25 cellular contexts compared by ENCODE assay signal in genomic region chr13:97873398-97873797, GRCh38.
"Had no signal": no experiment of that assay in that cellular context is flagged by ENCODE, and none has a peak within 500 bp of the region (broad histone marks: within the 10 kb centered on the region; RNA-seq: fewer than 3 reads in every experiment).

No MANE protein-coding gene starts in this region.

- H3K4me1 ChIP-seq: esophagus squamous epithelium, gastrocnemius medialis, heart right ventricle, left lung, lower lobe of right lung had no signal

- H3K27ac ChIP-seq: coronary artery, dorsolateral prefrontal cortex, esophagus squamous epithelium, gastrocnemius medialis, heart right ventricle, left lung, lower lobe of right lung had no signal

- DNase-seq: dermis blood vessel endothelial cell; dorsolateral prefrontal cortex; effector CD4-positive, alpha-beta T cell; effector memory CD4-positive, alpha-beta T cell; esophagus squamous epithelium; foreskin fibroblast; foreskin melanocyte; gastrocnemius medialis; glutamatergic neuron; head of caudate nucleus; heart right ventricle; hippocampal formation; left cardiac atrium; left lung; left ventricle myocardium superior; lower lobe of right lung; mesenchymal stem cell; mucosa of descending colon; naive B cell had no signal

- H3K27me3 ChIP-seq: esophagus squamous epithelium, gastrocnemius medialis, left lung had no signal

- H3K9me3 ChIP-seq: esophagus squamous epithelium, gastrocnemius medialis, heart right ventricle, left lung, lower lobe of right lung, mucosa of descending colon had no signal

- H3K36me3 ChIP-seq: esophagus squamous epithelium, gastrocnemius medialis, heart right ventricle, left lung, lower lobe of right lung had no signal

- FAIRE-seq: colon, endothelial cell of umbilical vein, islet of Langerhans, keratinocyte had no signal

- H3K4me3 ChIP-seq: coronary artery, dorsolateral prefrontal cortex, esophagus squamous epithelium, gastrocnemius medialis, heart right ventricle, left lung, lower lobe of right lung, mucosa of descending colon had no signal

- ATAC-seq: esophagus mucosa, gastrocnemius medialis, heart right ventricle, left cardiac atrium, left lung, left ventricle myocardium superior, lower lobe of right lung, mucosa of descending colon had no signal
